8 cellular contexts compared by ENCODE assay signal in the genomic region with DNA sequence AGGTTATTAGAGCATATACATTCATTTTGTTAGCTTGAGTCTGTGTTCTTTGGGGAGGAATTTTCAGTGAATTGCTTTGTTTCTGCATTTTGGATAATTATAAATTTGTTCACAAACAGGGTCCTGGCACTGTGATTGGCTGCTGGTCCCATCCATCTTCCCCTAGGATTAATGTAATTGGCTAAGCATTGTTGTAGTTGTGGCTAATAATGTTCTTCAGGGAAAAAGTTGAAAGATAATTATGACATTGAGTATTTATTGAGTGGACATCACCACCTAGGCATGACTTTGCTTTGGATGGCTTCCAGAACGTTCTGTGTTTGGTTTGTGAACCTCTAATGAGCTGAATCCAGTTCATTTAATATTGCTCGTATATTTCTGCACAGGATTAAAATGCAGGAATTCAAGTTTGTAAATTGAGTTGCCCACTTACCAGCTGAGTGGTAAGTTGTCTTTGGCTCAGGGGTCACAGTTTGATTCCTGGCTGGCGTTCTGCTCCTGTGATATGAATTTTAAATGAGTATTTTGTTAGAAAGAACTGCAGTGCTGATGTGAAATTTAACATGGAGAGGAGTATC. TPM values are rescaled to one million over a fixed set of nuclear protein-coding genes. Genes with fewer than 3 reads are reported as not detected.
DNase-seq lines count a peak whose midpoint lies in the region; FAIRE-seq and TF ChIP-seq lines count a peak whose summit lies in the region.

No MANE protein-coding gene starts in this region.

- no peak for FAIRE-seq in bronchial epithelial cell (lab: Jason Lieb, UNC)

- peaks cover 1% of the 10 kb centered on the region for H3K36me3 ChIP-seq in bronchial epithelial cell (ENCODE audit: control insufficient read depth, insufficient read depth, low read length)
- H3K36me3 ChIP-seq in mesodermal cell (ENCODE audit: control insufficient read depth, insufficient read depth, low read length): peaks cover 36% of the 10 kb centered on the region

- H3K4me3 ChIP-seq in bronchial epithelial cell (ENCODE audit: low read depth, low read length) (no peak overlapping the region), mesodermal cell (ENCODE audit: extremely low read depth, insufficient read depth, low read length, poor library complexity, severe bottlenecking) (no peak overlapping the region)

- TF ChIP-seq CTCF in bronchial epithelial cell (IDR thresholded peaks at IDR 0.05; ENCODE audit: insufficient read depth, low read length, severe bottlenecking): no peak

- 85 to 100% methylated on average over 1 to 2 of the region's 3 CpGs for WGBS in mesodermal cell (ENCODE audit: insufficient coverage in 2 of 2), 2 experiments

- peak overlapping the region; percentile 11 for H3K27ac ChIP-seq in mesodermal cell (ENCODE audit: low read depth, low read length, severe bottlenecking)

- H3K27me3 ChIP-seq in bronchial epithelial cell (ENCODE audit: control insufficient read depth, insufficient read depth, low read length): no peaks in the 10 kb centered on the region

- DNase-seq in COR-L47 (lab: John Stamatoyannopoulos, UW) (peak; percentile 48), NCI-H1092 treated with DMSO at 0.1 percent for 48 hours (lab: John Stamatoyannopoulos, UW) (peak; percentile 95), bronchial epithelial cell (ENCODE audit: low read depth) (peak; percentile 42), amniotic stem cell (lab: John Stamatoyannopoulos, UW) (no peak), occipital lobe (lab: John Stamatoyannopoulos, UW) (no peak)
- no peak for DNase-seq in central memory CD4-positive, alpha-beta T cell
- no peak for DNase-seq in activated naive CD4-positive, alpha-beta T cell treated with Interleukin-2 at 50 U/mL for 16 hours

- peaks cover 10% of the 10 kb centered on the region for H3K4me1 ChIP-seq in mesodermal cell (ENCODE audit: control insufficient read depth, insufficient read depth, low read length, poor library complexity, severe bottlenecking)

- no peaks in the 10 kb centered on the region for H3K9me3 ChIP-seq in mesodermal cell (ENCODE audit: control insufficient read depth, low read length)

RNA-seq across cellular contexts. Expression of a gene that starts 55.1 kb away (rescaled TPM):
- total RNA-seq in bronchial epithelial cell (16.3 and 27.5 TPM in 2 replicates), occipital lobe (95.8 TPM)
- 45.9 TPM for polyA plus RNA-seq in mesodermal cell (2013, experiment 1 of 2)
- polyA plus RNA-seq in mesodermal cell (2013, experiment 2 of 2): 43.6 TPM

Comparison
In these comparisons a context has a peak if more than half of its experiments do, and no peak if none do; other contexts are left out.
1. DNase-seq: peak in COR-L47 (single experiment), NCI-H1092 treated with DMSO at 0.1 percent for 48 hours (single experiment) and bronchial epithelial cell (single experiment); none in central memory CD4-positive, alpha-beta T cell (single experiment), amniotic stem cell (single experiment), occipital lobe (single experiment) and activated naive CD4-positive, alpha-beta T cell treated with Interleukin-2 at 50 U/mL for 16 hours (single experiment).